ENCODE assay signal across 8 cellular contexts in genomic region chr4:41990383-41991111, GRCh38. TPM values are rescaled to one million over a fixed set of nuclear protein-coding genes. Genes with fewer than 3 reads are reported as not detected.
DNase-seq lines count a peak whose midpoint lies in the region; TF ChIP-seq lines count a peak whose summit lies in the region.

TSS of gene SLC30A9 (plus strand) at chr4:41990530. CDS start at chr4:41990652, 122 bp downstream.

- H3K4me2 ChIP-seq in MM.1S (ENCODE audit: low read depth, low read length), result peak within 1 kb of the TSS; percentile 91

- H3K4me1 ChIP-seq in MM.1S (ENCODE audit: low read length) (peaks cover 5% of the 10 kb centered on the region; the same call in 1 of the 2 replicates), stomach smooth muscle (ENCODE audit: control insufficient read depth, insufficient read depth, low read length) (peaks cover 11% of the 10 kb centered on the region)

- peak within 1 kb of the TSS; percentile 99 for H3K4me3 Mint-ChIP-seq in neural crest cell

- no peaks in the 10 kb centered on the region for H3K27me3 Mint-ChIP-seq in neural crest cell (ENCODE audit: low read depth)

- peak within 1 kb of the TSS; percentile 85 for H2AFZ ChIP-seq in MM.1S (ENCODE audit: low read length)

- H3K9me3 ChIP-seq in MM.1S (replicated peaks; ENCODE audit: insufficient read depth, low read length) (no peaks in the 10 kb centered on the region), stomach smooth muscle (ENCODE audit: control insufficient read depth in 2 of 2, low read length in 2 of 2) (no peaks in the 10 kb centered on the region)

- peaks cover 30% of the 10 kb centered on the region for H3K4me1 Mint-ChIP-seq in neural crest cell

- H3K27ac ChIP-seq in MM.1S (ENCODE audit: low read length) (peak within 1 kb of the TSS; percentile 49; the same call in 1 of the 2 replicates), stomach smooth muscle (ENCODE audit: low read length) (peak within 1 kb of the TSS; percentile 58)

- H3K79me2 ChIP-seq in MM.1S (ENCODE audit: low read length), result peaks cover 23% of the 10 kb centered on the region

- no peaks in the 10 kb centered on the region for H3K9me3 Mint-ChIP-seq in neural crest cell

- H3K27me3 ChIP-seq in MM.1S (replicated peaks; ENCODE audit: insufficient read depth, low read length), result no peaks in the 10 kb centered on the region
- H3K27me3 ChIP-seq in stomach smooth muscle (ENCODE audit: control insufficient read depth in 1 of 2, insufficient read depth in 2 of 2, low read length in 2 of 2), result no peaks in the 10 kb centered on the region

- peak within 1 kb of the TSS; percentile 88 for H3K27ac Mint-ChIP-seq in neural crest cell (ENCODE audit: unreplicated experiment)

- peak; percentile 40 for TF ChIP-seq CTCF in MM.1S (IDR thresholded peaks at IDR 0.05; ENCODE audit: low read length)
- TF ChIP-seq CTCF in foreskin fibroblast (IDR thresholded peaks at IDR 0.05; ENCODE audit: low read depth, low read length), result peak; percentile 29
- TF ChIP-seq CTCF in neural crest cell (conservative IDR thresholded peaks at IDR 0.05), result peak; percentile 65

- H3K36me3 Mint-ChIP-seq in neural crest cell (ENCODE audit: low read depth), result no peaks in the 10 kb centered on the region

- 0 out of 2 replicates have a peak, but pooled peaks cover 3% of the 10 kb centered on the region for H3F3A ChIP-seq in MM.1S (ENCODE audit: insufficient read depth, low read length)

- H3K36me3 ChIP-seq in MM.1S (replicated peaks; ENCODE audit: insufficient read depth, low read length), result no peaks in the 10 kb centered on the region
- H3K36me3 ChIP-seq in stomach smooth muscle (ENCODE audit: control insufficient read depth in 2 of 2, insufficient read depth in 2 of 2, low read length in 2 of 2), result no peaks in the 10 kb centered on the region

- no peaks in the 10 kb centered on the region for H3K9me2 ChIP-seq in MM.1S (replicated peaks; ENCODE audit: insufficient read depth, low read length)

- peak within 1 kb of the TSS; percentile 100 for H3K4me3 ChIP-seq in MM.1S (ENCODE audit: low read length)
- H3K4me3 ChIP-seq in foreskin fibroblast (ENCODE audit: low read depth in 1 of 2, low read length in 2 of 2), result peak within 1 kb of the TSS; percentile 86 to 99
- H3K4me3 ChIP-seq in stomach smooth muscle (ENCODE audit: low read length in 2 of 2), result peak within 1 kb of the TSS; percentile 95 to 98

- peak; percentile 77 for DNase-seq in GF-D8 (lab: John Stamatoyannopoulos, UW)
- DNase-seq in HCEC 1CT, result peak; percentile 85
- DNase-seq in MM.1S, result peak; percentile 97
- DNase-seq in SIG-M5 (lab: John Stamatoyannopoulos, UW), result peak; percentile 51
- DNase-seq in activated gamma-delta T cell (lab: John Stamatoyannopoulos, UW), result peak; percentile 55
- peak; percentile 91 to 97 for DNase-seq in foreskin fibroblast
- DNase-seq in neural crest cell (ENCODE audit: low read depth, low spot score), result peak; percentile 87

- H3K9ac ChIP-seq in MM.1S (ENCODE audit: low read length), result peak within 1 kb of the TSS; percentile 93
- peak within 1 kb of the TSS; percentile 90 to 94 for H3K9ac ChIP-seq in stomach smooth muscle (ENCODE audit: low read length in 2 of 2)

- no peaks in the 10 kb centered on the region for H4K20me1 ChIP-seq in MM.1S (ENCODE audit: insufficient read depth, low read length)

RNA-seq across cellular contexts. Expression of gene SLC30A9, which starts in this region (rescaled TPM):
- 68.0 and 71.5 TPM in 2 replicates for total RNA-seq in neural crest cell

Comparison
In these comparisons a context has a peak if more than half of its experiments do, and no peak if none do; other contexts are left out.
1. Peak in every context shown above with its lines: DNase-seq, H3K4me3 ChIP-seq and H3K27ac ChIP-seq.